8 cellular contexts compared by ENCODE assay signal in the genomic region with DNA sequence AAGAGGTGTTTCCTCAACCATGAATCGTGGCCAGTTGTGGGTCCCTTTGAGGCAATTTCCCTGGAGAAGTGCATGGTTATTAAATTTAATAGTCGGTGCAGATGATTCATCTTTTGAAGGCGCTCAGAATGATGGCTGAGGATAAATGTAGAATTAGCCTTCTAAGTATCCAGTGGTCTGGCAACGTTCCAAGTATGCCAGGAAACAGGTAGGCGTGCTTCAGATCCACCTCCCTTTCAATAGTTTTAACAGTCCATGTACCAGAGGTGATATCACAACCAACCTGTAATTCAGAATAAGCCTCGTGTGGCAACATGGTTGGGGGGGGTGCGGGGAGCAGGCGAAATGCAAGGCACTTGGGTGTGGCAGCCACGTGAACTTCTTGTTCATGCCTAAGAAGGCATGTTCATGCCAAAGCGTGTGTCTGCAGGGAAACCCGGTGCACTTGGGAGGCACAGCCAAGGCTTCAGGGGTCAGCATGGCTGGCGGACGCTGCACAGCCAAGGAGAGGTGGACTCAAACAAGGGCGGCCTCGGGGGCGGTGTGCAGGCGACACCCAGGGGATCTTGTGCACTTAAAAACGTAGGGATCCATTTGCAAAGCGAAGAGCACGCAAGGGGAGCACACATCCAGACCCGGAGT. TPM values are rescaled to one million over a fixed set of nuclear protein-coding genes. Genes with fewer than 3 reads are reported as not detected.
DNase-seq lines count a peak whose midpoint lies in the region; ATAC-seq and TF ChIP-seq lines count a peak whose summit lies in the region.

No MANE protein-coding gene starts in this region.

- H3K27me3 ChIP-seq in RWPE2 (ENCODE audit: insufficient read depth, poor library complexity, severe bottlenecking) (peaks cover 91% of the 10 kb centered on the region), thyroid gland (no peaks in the 10 kb centered on the region)

- H3K27ac ChIP-seq in RWPE2 (ENCODE audit: poor library complexity, severe bottlenecking) (no peak overlapping the region), thyroid gland (no peak overlapping the region)

- H3K4me1 ChIP-seq in RWPE2 (ENCODE audit: insufficient read depth, poor library complexity, severe bottlenecking) = peaks cover 14% of the 10 kb centered on the region
- peaks cover 7 to 20% of the 10 kb centered on the region in 2 donors for H3K4me1 ChIP-seq in thyroid gland

- TF ChIP-seq CTCF in RWPE2 (IDR thresholded peaks at IDR 0.05; ENCODE audit: poor library complexity, severe bottlenecking) = no peak
- no peak for TF ChIP-seq CTCF in thyroid gland (IDR thresholded peaks at IDR 0.05)

- no peak for ATAC-seq in Right ventricle myocardium inferior
- peak; percentile 80 for ATAC-seq in RWPE2 (ENCODE audit: low read depth)
- no peak for ATAC-seq in HG02642 (IDR thresholded peaks at IDR 0.05; ENCODE audit: poor library complexity, unreplicated experiment)
- no peak for ATAC-seq in HG03565 (IDR thresholded peaks at IDR 0.05; ENCODE audit: unreplicated experiment)

- no peaks in the 10 kb centered on the region for H3K9me3 ChIP-seq in RWPE2 (ENCODE audit: severe bottlenecking)
- H3K9me3 ChIP-seq in thyroid gland = no peaks in the 10 kb centered on the region

- intact Hi-C loops in cardiac septum (cut with DNase I) (loop anchor here (5.0 kb wide), 1 partner anchor 339 kb away; no protein-coding TSS in a partner anchor), Right ventricle myocardium inferior (cut with DNase I) (no loop called here), head of caudate nucleus (cut with DNase I) (no loop called here), thyroid gland (cut with DNase I) (loop anchor here (10.0 kb wide), 1 partner anchor 171 kb away; no protein-coding TSS in a partner anchor)

- H3K36me3 ChIP-seq in RWPE2 (ENCODE audit: low read depth) (no peaks in the 10 kb centered on the region), thyroid gland (no peaks in the 10 kb centered on the region)

- no peak for TF ChIP-seq POLR2A in thyroid gland (IDR thresholded peaks at IDR 0.05)

- no peak overlapping the region for H3K4me3 ChIP-seq in RWPE2 (ENCODE audit: severe bottlenecking)
- no peak overlapping the region for H3K4me3 ChIP-seq in thyroid gland (replicated peaks in 1 of 3)

- DNase-seq in cardiac septum (ENCODE audit: low spot score) (peak; percentile 43), Right ventricle myocardium inferior (ENCODE audit: missing footprints) (no peak), RWPE2 (ENCODE audit: low spot score) (peak; percentile 95), head of caudate nucleus (peak in 24 of 42 donors; percentile 0 to 43 (median 8)), thyroid gland (peak; percentile 20 to 38), NCI-H774 (lab: John Stamatoyannopoulos, UW) (no peak)

- WGBS in thyroid gland, 2 donors = 56 to 57% methylated on average over 17 to 21 of the region's 21 CpGs

RNA-seq across cellular contexts. Expression of gene NKD2, which starts 5.2 kb away (rescaled TPM):
- total RNA-seq in cardiac septum (3.6 TPM), Right ventricle myocardium inferior (4.4 TPM), thyroid gland (1 to 10 TPM in 3 of 4 donors, under 1 TPM in 1; 0.78 to 3.2 (median 1.6) TPM)

Comparison
In these comparisons a context has a peak if more than half of its experiments do, and no peak if none do; other contexts are left out.
1. DNase-seq: peak in cardiac septum (single experiment), RWPE2 (single experiment), head of caudate nucleus (24 of 42) and thyroid gland (2 of 2); none in Right ventricle myocardium inferior (single experiment) and NCI-H774 (single experiment).
2. intact Hi-C loops: an anchor here in cardiac septum (5.0 kb wide) and thyroid gland (10.0 kb wide); none called in Right ventricle myocardium inferior and head of caudate nucleus.